ENCODE assay signal across 18 cellular contexts in genomic region chr21:45032977-45033705, GRCh38. TPM values are rescaled to one million over a fixed set of nuclear protein-coding genes. Genes with fewer than 3 reads are reported as not detected.
DNase-seq lines count a peak whose midpoint lies in the region; ATAC-seq, FAIRE-seq and TF ChIP-seq lines count a peak whose summit lies in the region.
"Had no signal": no experiment of that assay in that cellular context is flagged by ENCODE, and none has a peak within 500 bp of the region (broad histone marks: within the 10 kb centered on the region; RNA-seq: fewer than 3 reads in every experiment).

No MANE protein-coding gene starts in this region.

- DNase-seq in body of pancreas (no peak), kidney (peak; percentile 91), T-helper 1 cell (no peak), NCI-H2196 treated with DMSO at 0.1 percent for 48 hours (lab: John Stamatoyannopoulos, UW; ENCODE audit: unreplicated experiment) (no peak)
- no peak for DNase-seq in stimulated activated naive CD4-positive, alpha-beta T cell treated with Interleukin-2 at 50 U/mL for 16 hours (lab: John Stamatoyannopoulos, UW)
- no peak for DNase-seq in stimulated activated CD8-positive, alpha-beta memory T cell treated with anti-CD3 and anti-CD28 coated beads, Interleukin-4, amount 100 ng/mL, for 48 hours
- DNase-seq: activated CD4-positive, alpha-beta T cell treated with anti-CD3 and anti-CD28 coated beads, Interleukin-2, amount 50 U/mL, for 48 hours; activated T-cell treated with anti-CD3 and anti-CD28 coated beads, Interleukin-2, amount 50 U/mL, for 48 hours; amniotic stem cell; cortex of kidney; hippocampal formation; NCI-H2227 treated with DMSO at 0.1 percent for 48 hours; stimulated activated naive CD4-positive, alpha-beta T cell had no signal

- H3K4me3 ChIP-seq in BLaER1 treated with 17β-estradiol and CSF1 and Interleukin-3, amounts not matched to agents 10 nM and 100 nM: no peak overlapping the region
- no peak overlapping the region for H3K4me3 ChIP-seq in body of pancreas
- no peak overlapping the region for H3K4me3 ChIP-seq in kidney (ENCODE audit: low read length in 2 of 2)
- no peak overlapping the region for H3K4me3 ChIP-seq in skeletal muscle satellite cell (ENCODE audit: low read length)
- H3K4me3 ChIP-seq: SJCRH30 had no signal

- H3K9me3 ChIP-seq in BLaER1 treated with 17β-estradiol and CSF1 and Interleukin-3, amounts not matched to agents 10 nM and 100 nM (replicated peaks in 1 of 11): peaks cover 26 to 39% (median 37%) of the 10 kb centered on the region in 11 experiments
- H3K9me3 ChIP-seq in body of pancreas (no peaks in the 10 kb centered on the region), kidney (ENCODE audit: control insufficient read depth in 1 of 2, low read length in 2 of 2) (peaks cover 0 to 2% of the 10 kb centered on the region in 2 donors), skeletal muscle satellite cell (replicated peaks; ENCODE audit: low read length) (peaks cover 6% of the 10 kb centered on the region)
- H3K9me3 ChIP-seq: SJCRH30 had no signal

- no peak for FAIRE-seq in kidney (lab: Jason Lieb, UNC)

- peaks cover 0 to 38% (median 0%) of the 10 kb centered on the region in 11 experiments; a peak in 7 of 22 replicates for H3K27me3 ChIP-seq in BLaER1 treated with 17β-estradiol and CSF1 and Interleukin-3, amounts not matched to agents 10 nM and 100 nM
- H3K27me3 ChIP-seq in body of pancreas (no peaks in the 10 kb centered on the region), skeletal muscle satellite cell (ENCODE audit: control insufficient read depth, insufficient read depth, low read length) (no peaks in the 10 kb centered on the region)
- H3K27me3 ChIP-seq: SJCRH30 had no signal

- H4K20me1 ChIP-seq in BLaER1 treated with 17β-estradiol and CSF1 and Interleukin-3, amounts not matched to agents 10 nM and 100 nM: peaks cover 0 to 27% (median 0%) of the 10 kb centered on the region in 11 experiments; a peak in 6 of 22 replicates

- peaks cover 0 to 19% (median 5%) of the 10 kb centered on the region in 11 experiments; a peak in 6 of 22 replicates for H3K36me3 ChIP-seq in BLaER1 treated with 17β-estradiol and CSF1 and Interleukin-3, amounts not matched to agents 10 nM and 100 nM
- no peaks in the 10 kb centered on the region for H3K36me3 ChIP-seq in body of pancreas (replicated peaks in 1 of 2; ENCODE audit: insufficient read depth in 1 of 2, low read depth in 2 of 2)
- no peaks in the 10 kb centered on the region for H3K36me3 ChIP-seq in kidney (ENCODE audit: control insufficient read depth in 1 of 2, insufficient read depth in 2 of 2, low read length in 2 of 2)
- H3K36me3 ChIP-seq in skeletal muscle satellite cell (ENCODE audit: insufficient read depth, low read length): no peaks in the 10 kb centered on the region
- H3K36me3 ChIP-seq: SJCRH30 had no signal

- H3K4me2 ChIP-seq in BLaER1 treated with 17β-estradiol and CSF1 and Interleukin-3, amounts not matched to agents 10 nM and 100 nM: peak overlapping the region; percentile 10 to 65 (median 29); a peak in 17 of 22 replicates
- no peak overlapping the region for H3K4me2 ChIP-seq in skeletal muscle satellite cell (ENCODE audit: low read length)

- ATAC-seq in body of pancreas: peak; percentile 31
- ATAC-seq: esophagus mucosa, HCT116 had no signal

- no peak for TF ChIP-seq CTCF in body of pancreas (IDR thresholded peaks at IDR 0.05)
- no peak for TF ChIP-seq CTCF in kidney (IDR thresholded peaks at IDR 0.05; ENCODE audit: borderline replicate concordance, extremely low read depth, insufficient read depth)

- 51% methylated on average over 23 to 31 of the region's 35 CpGs for WGBS in body of pancreas, 2 donors

- no peak for TF ChIP-seq POLR2A in body of pancreas (IDR thresholded peaks at IDR 0.05)

- 0 out of 22 replicates have a peak overlapping the region, but pooled peaks of 1 of the 11 experiments have one; percentile 12 for H3K9ac ChIP-seq in BLaER1 treated with 17β-estradiol and CSF1 and Interleukin-3, amounts not matched to agents 10 nM and 100 nM
- no peak overlapping the region for H3K9ac ChIP-seq in kidney (ENCODE audit: low read length in 2 of 2)
- peak overlapping the region; percentile 62 for H3K9ac ChIP-seq in skeletal muscle satellite cell (ENCODE audit: low read depth, low read length)

- H3K27ac ChIP-seq in BLaER1 treated with 17β-estradiol and CSF1 and Interleukin-3, amounts not matched to agents 10 nM and 100 nM: no peak overlapping the region
- H3K27ac ChIP-seq in body of pancreas (peak overlapping the region in 1 of 4 donors; percentile 44), kidney (ENCODE audit: low read depth in 2 of 2, low read length in 2 of 2) (peak overlapping the region; percentile 22 to 47)
- H3K27ac ChIP-seq: SJCRH30 had no signal

- peaks cover 33 to 59% (median 54%) of the 10 kb centered on the region in 10 experiments for H3K4me1 ChIP-seq in BLaER1 treated with 17β-estradiol and CSF1 and Interleukin-3, amounts not matched to agents 10 nM and 100 nM
- H3K4me1 ChIP-seq in body of pancreas (peaks cover 28% of the 10 kb centered on the region), kidney (ENCODE audit: control insufficient read depth in 1 of 2, insufficient read depth in 1 of 2, low read depth in 1 of 2, low read length in 2 of 2) (peaks cover 8 to 16% of the 10 kb centered on the region in 2 donors), skeletal muscle satellite cell (ENCODE audit: control insufficient read depth, insufficient read depth, low read length) (peaks cover 40% of the 10 kb centered on the region)

- intact Hi-C loops in body of pancreas (cut with DNase I): no loop called here
- intact Hi-C loops in kidney (cut with DNase I): no loop called here

RNA-seq across cellular contexts. Expression of gene ADARB1, which starts 41.2 kb away (rescaled TPM):
- total RNA-seq in body of pancreas: 10 to 100 TPM; 11.4 to 11.5 TPM
- total RNA-seq in kidney: 34.9 TPM
- polyA plus RNA-seq in kidney (ENCODE audit: insufficient read depth, low read depth, low replicate concordance): 6.7 TPM
- total RNA-seq in skeletal muscle satellite cell (2012; rRNA removed): 2.5 and 7.4 TPM in 2 replicates

Comparison
In these comparisons a context has a peak if more than half of its experiments do, and no peak if none do; other contexts are left out.
1. H3K27ac ChIP-seq: peak in kidney (2 of 2); none in BLaER1 treated with 17β-estradiol and CSF1 and Interleukin-3, amounts not matched to agents 10 nM and 100 nM (0 of 11).